37 cellular contexts compared by ENCODE assay signal in the genomic region with DNA sequence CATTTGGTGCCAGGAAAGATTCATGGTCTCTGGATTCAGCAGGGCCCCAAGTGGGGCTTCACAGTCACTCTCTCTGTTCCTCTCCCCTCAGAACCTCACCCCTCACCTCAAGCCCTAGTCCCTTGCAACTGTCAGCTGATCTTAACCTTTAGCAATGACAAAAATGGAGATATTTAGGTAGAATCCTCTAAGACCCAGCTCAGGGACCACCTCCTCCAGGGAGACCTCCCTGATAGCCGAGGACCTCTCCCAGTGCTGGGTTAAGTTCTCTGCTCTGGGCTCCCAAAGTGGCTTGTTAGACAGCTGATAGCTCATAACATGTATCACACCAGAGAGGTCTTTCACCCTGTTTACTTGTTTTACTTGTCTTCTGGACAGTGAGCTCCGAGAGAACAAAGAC.
"Had no signal": no experiment of that assay in that cellular context is flagged by ENCODE, and none has a peak within 500 bp of the region (broad histone marks: within the 10 kb centered on the region; RNA-seq: fewer than 3 reads in every experiment).

No MANE protein-coding gene starts in this region.

- H3K27ac ChIP-seq: adrenal gland, body of pancreas, brain microvascular endothelial cell, breast epithelium, VCaP had no signal

- H3K9me3 ChIP-seq: adrenal gland, body of pancreas, breast epithelium had no signal

- DNase-seq: activated B cell treated with CpG ODN at 0.5 μM for 24 hours; activated CD4-positive, alpha-beta memory T cell treated with anti-CD3 and anti-CD28 coated beads for 36 hours; activated CD4-positive, alpha-beta T cell treated with anti-CD3 and anti-CD28 coated beads for 4 hours; activated CD4-positive, alpha-beta T cell treated with anti-CD3 and anti-CD28 coated beads, Interleukin-2, amount 10 ng/mL, durations not matched to agents 24 days and 14 days; activated CD4-positive, alpha-beta T cell treated with anti-CD3 and anti-CD28 coated beads, Interleukin-2, amount 50 U/mL, for 1 hour; activated CD4-positive, alpha-beta T cell treated with anti-CD3 and anti-CD28 coated beads, Interleukin-2, amount 50 U/mL, for 4 hours; activated CD4-positive, CD25-positive, alpha-beta regulatory T cell treated with anti-CD3 and anti-CD28 coated beads, Interleukin-2, amount 50 U/mL, for 72 hours; activated CD8-positive, alpha-beta memory T cell treated with anti-CD3 and anti-CD28 coated beads, Interleukin-2, amount 50 U/mL, for 4 hours; activated CD8-positive, alpha-beta T cell treated with anti-CD3 and anti-CD28 coated beads for 36 hours; activated effector memory CD4-positive, alpha-beta T cell treated with anti-CD3 and anti-CD28 coated beads, Interleukin-2, amount 50 U/mL, for 16 hours; activated gamma-delta T cell treated with Interleukin-2 at 50 U/mL for 16 hours; activated naive CD4-positive, alpha-beta T cell; activated naive CD4-positive, alpha-beta T cell treated with anti-CD3 and anti-CD28 coated beads for 36 hours; activated naive CD4-positive, alpha-beta T cell treated with anti-CD3 and anti-CD28 coated beads, Interleukin-2, amount 50 U/mL, for 16 hours; activated naive CD8-positive, alpha-beta T cell treated with anti-CD3 and anti-CD28 coated beads, Interleukin-2, amount 10 ng/mL, durations not matched to agents 7 days and 5 days; activated T-cell treated with anti-CD3 and anti-CD28 coated beads for 4 hours; activated T-cell treated with anti-CD3 and anti-CD28 coated beads, Interleukin-2, amount 50 U/mL, for 1 hour; activated T-cell treated with anti-CD3 and anti-CD28 coated beads, Interleukin-2, amount 50 U/mL, for 4 hours; activated T-cell treated with anti-CD3 and anti-CD28 coated beads, Interleukin-2, amount 50 U/mL, for 72 hours; adrenal gland; amniotic stem cell; aorta; body of pancreas; brain microvascular endothelial cell; central memory CD4-positive, alpha-beta T cell; T-helper 1 cell; T-helper 2 cell; T-helper 9 cell had no signal

- H3K9me3 Mint-ChIP-seq: activated B cell treated with CpG ODN at 0.5 μM for 24 hours; activated CD4-positive, alpha-beta memory T cell treated with anti-CD3 and anti-CD28 coated beads for 36 hours; activated CD4-positive, alpha-beta T cell treated with anti-CD3 and anti-CD28 coated beads, Interleukin-2, amount 10 ng/mL, durations not matched to agents 24 days and 14 days; activated CD8-positive, alpha-beta T cell treated with anti-CD3 and anti-CD28 coated beads for 36 hours; activated naive CD4-positive, alpha-beta T cell treated with anti-CD3 and anti-CD28 coated beads for 36 hours; activated naive CD4-positive, alpha-beta T cell treated with anti-CD3 and anti-CD28 coated beads, Interleukin-2, amount 50 U/mL, for 72 hours; activated naive CD8-positive, alpha-beta T cell treated with anti-CD3 and anti-CD28 coated beads, Interleukin-2, amount 10 ng/mL, durations not matched to agents 7 days and 5 days; activated T-cell treated with anti-CD3 and anti-CD28 coated beads, Interleukin-2, amount 50 U/mL, for 4 hours; activated T-cell treated with anti-CD3 and anti-CD28 coated beads, Interleukin-2, amount 50 U/mL, for 72 hours; activated T-helper 1 cell treated with anti-CD3 and anti-CD28 coated beads, Interleukin-12 subunit alpha, Interleukin-12 subunit beta, Interleukin-2, Interleukin-4 antibody, amounts not matched to agents 30 ng/mL and 10 ng/mL and 1 ng/mL, durations not matched to agents 14 hours and 24 hours and 36 hours; activated T-helper 17 cell treated with anti-CD3 and anti-CD28 coated beads, Interleukin-2, amount 50 U/mL, for 72 hours; T-helper 1 cell treated with Interleukin-12 subunit alpha and Interleukin-12 subunit beta and Interleukin-4 antibody, amounts not matched to agents 30 μg/mL and 1 μg/mL, for 36 hours; T-helper 2 cell treated with Interferon-gamma antibody and Interleukin-4, amounts not matched to agents 5 μg/mL and 100 μg/mL, for 36 hours had no signal

- H3K36me3 ChIP-seq: adrenal gland, brain microvascular endothelial cell, breast epithelium had no signal

- H3K27ac Mint-ChIP-seq: activated B cell treated with CpG ODN at 0.5 μM for 24 hours; activated CD4-positive, alpha-beta memory T cell treated with anti-CD3 and anti-CD28 coated beads for 36 hours; activated CD4-positive, alpha-beta T cell treated with anti-CD3 and anti-CD28 coated beads, Interleukin-2, amount 10 ng/mL, durations not matched to agents 24 days and 14 days; activated CD8-positive, alpha-beta T cell treated with anti-CD3 and anti-CD28 coated beads for 36 hours; activated naive CD4-positive, alpha-beta T cell treated with anti-CD3 and anti-CD28 coated beads for 36 hours; activated naive CD4-positive, alpha-beta T cell treated with anti-CD3 and anti-CD28 coated beads, Interleukin-2, amount 50 U/mL, for 72 hours; activated naive CD8-positive, alpha-beta T cell treated with anti-CD3 and anti-CD28 coated beads, Interleukin-2, amount 10 ng/mL, durations not matched to agents 7 days and 5 days; activated T-cell treated with anti-CD3 and anti-CD28 coated beads, Interleukin-2, amount 50 U/mL, for 72 hours; activated T-helper 1 cell treated with anti-CD3 and anti-CD28 coated beads, Interleukin-12 subunit alpha, Interleukin-12 subunit beta, Interleukin-2, Interleukin-4 antibody, amounts not matched to agents 30 ng/mL and 10 ng/mL and 1 ng/mL, durations not matched to agents 14 hours and 24 hours and 36 hours; activated T-helper 17 cell treated with anti-CD3 and anti-CD28 coated beads, Interleukin-2, amount 50 U/mL, for 72 hours; T-helper 1 cell treated with Interleukin-12 subunit alpha and Interleukin-12 subunit beta and Interleukin-4 antibody, amounts not matched to agents 30 μg/mL and 1 μg/mL, for 36 hours; T-helper 2 cell treated with Interferon-gamma antibody and Interleukin-4, amounts not matched to agents 5 μg/mL and 100 μg/mL, for 36 hours had no signal

- H3K4me3 ChIP-seq: adrenal gland, body of pancreas, breast epithelium had no signal

- H3K36me3 Mint-ChIP-seq: activated CD4-positive, alpha-beta memory T cell treated with anti-CD3 and anti-CD28 coated beads for 36 hours; activated naive CD4-positive, alpha-beta T cell treated with anti-CD3 and anti-CD28 coated beads, Interleukin-2, amount 50 U/mL, for 72 hours; activated naive CD8-positive, alpha-beta T cell treated with anti-CD3 and anti-CD28 coated beads, Interleukin-2, amount 10 ng/mL, durations not matched to agents 7 days and 5 days had no signal

- H3K27me3 Mint-ChIP-seq: activated B cell treated with CpG ODN at 0.5 μM for 24 hours had no signal

- H3K27me3 ChIP-seq: adrenal gland, body of pancreas, brain microvascular endothelial cell, breast epithelium had no signal

- H3K4me1 ChIP-seq: adrenal gland, body of pancreas, breast epithelium had no signal

- FAIRE-seq: astrocyte, TTC549 had no signal

- H3K4me1 Mint-ChIP-seq: activated CD4-positive, alpha-beta T cell treated with anti-CD3 and anti-CD28 coated beads, Interleukin-2, amount 10 ng/mL, durations not matched to agents 24 days and 14 days; activated naive CD8-positive, alpha-beta T cell treated with anti-CD3 and anti-CD28 coated beads, Interleukin-2, amount 10 ng/mL, durations not matched to agents 7 days and 5 days; activated T-helper 17 cell treated with anti-CD3 and anti-CD28 coated beads, Interleukin-2, amount 50 U/mL, for 72 hours had no signal

- H3K4me3 Mint-ChIP-seq: activated B cell treated with CpG ODN at 0.5 μM for 24 hours; activated CD4-positive, alpha-beta memory T cell treated with anti-CD3 and anti-CD28 coated beads for 36 hours; activated CD4-positive, alpha-beta T cell treated with anti-CD3 and anti-CD28 coated beads, Interleukin-2, amount 10 ng/mL, durations not matched to agents 24 days and 14 days; activated CD8-positive, alpha-beta T cell treated with anti-CD3 and anti-CD28 coated beads for 36 hours; activated naive CD4-positive, alpha-beta T cell treated with anti-CD3 and anti-CD28 coated beads for 36 hours; activated naive CD8-positive, alpha-beta T cell treated with anti-CD3 and anti-CD28 coated beads, Interleukin-2, amount 10 ng/mL, durations not matched to agents 7 days and 5 days; activated T-cell treated with anti-CD3 and anti-CD28 coated beads, Interleukin-2, amount 50 U/mL, for 4 hours; activated T-cell treated with anti-CD3 and anti-CD28 coated beads, Interleukin-2, amount 50 U/mL, for 72 hours; activated T-helper 1 cell treated with anti-CD3 and anti-CD28 coated beads, Interleukin-12 subunit alpha, Interleukin-12 subunit beta, Interleukin-2, Interleukin-4 antibody, amounts not matched to agents 30 ng/mL and 10 ng/mL and 1 ng/mL, durations not matched to agents 14 hours and 24 hours and 36 hours; activated T-helper 17 cell treated with anti-CD3 and anti-CD28 coated beads, Interleukin-2, amount 50 U/mL, for 72 hours; T-helper 1 cell treated with Interleukin-12 subunit alpha and Interleukin-12 subunit beta and Interleukin-4 antibody, amounts not matched to agents 30 μg/mL and 1 μg/mL, for 36 hours; T-helper 2 cell treated with Interferon-gamma antibody and Interleukin-4, amounts not matched to agents 5 μg/mL and 100 μg/mL, for 36 hours had no signal

- ATAC-seq: activated CD8-positive, alpha-beta T cell treated with anti-CD3 and anti-CD28 coated beads for 36 hours; activated naive CD4-positive, alpha-beta T cell treated with anti-CD3 and anti-CD28 coated beads, Interleukin-2, amount 50 U/mL, for 72 hours; activated T-cell treated with anti-CD3 and anti-CD28 coated beads, Interleukin-2, amount 50 U/mL, for 4 hours; activated T-cell treated with anti-CD3 and anti-CD28 coated beads, Interleukin-2, amount 50 U/mL, for 72 hours; activated T-helper 17 cell treated with anti-CD3 and anti-CD28 coated beads, Interleukin-2, amount 50 U/mL, for 72 hours; body of pancreas had no signal
